8 cellular contexts compared by ENCODE assay signal in genomic region chr11:2151500-2152257, GRCh38. TPM values are rescaled to one million over a fixed set of nuclear protein-coding genes. Genes with fewer than 3 reads are reported as not detected.
A peak's percentile ranks its signal among the peaks of the same experiment; 100 is the strongest.
DNase-seq lines count a peak whose midpoint lies in the region; ATAC-seq lines count a peak whose summit lies in the region.

No MANE protein-coding gene starts in this region.

- CTCF ChIA-PET in activated CD4-positive, alpha-beta T cell treated with anti-CD3 and anti-CD28 coated beads for 36 hours (lab: Charles Lee): interaction anchor here (0.6 to 9.0 kb wide), 57 partner anchors 8 to 518 kb away, joined by 3 to 311 read pairs (median 4); partner anchors contain the start of genes LSP1 and TNNI2

- ATAC-seq in GM21447 (IDR thresholded peaks at IDR 0.05; ENCODE audit: unreplicated experiment) (peak; percentile 61), left colon (peak; percentile 77), HG03457 (IDR thresholded peaks at IDR 0.05; ENCODE audit: unreplicated experiment) (no peak)
- ATAC-seq in activated CD4-positive, alpha-beta T cell treated with anti-CD3 and anti-CD28 coated beads for 36 hours: peak; percentile 71

- intact Hi-C loops in activated CD4-positive, alpha-beta T cell treated with anti-CD3 and anti-CD28 coated beads for 36 hours (cut with DNase I, micrococcal nuclease): loop anchor here (1.0 to 5.0 kb wide), 8 partner anchors 75 to 499 kb away; partner anchors contain the start of gene TNNT3 (in 1 of the 2)
- intact Hi-C loops in left colon (cut with DNase I, micrococcal nuclease): loop anchor here in 1 of 2 donors (10.0 kb wide), 1 partner anchor 317 kb away; the partner anchor contains the start of genes SYT8 and TNNI2

- peaks cover 33% of the 10 kb centered on the region for H3K27me3 Mint-ChIP-seq in activated CD4-positive, alpha-beta T cell treated with anti-CD3 and anti-CD28 coated beads for 36 hours

- peak; percentile 83 for DNase-seq in AG08395 (ENCODE audit: low spot score)
- peak; percentile 58 to 73 for DNase-seq in NCI-H446 (lab: John Stamatoyannopoulos, UW)
- peak; percentile 89 for DNase-seq in activated CD4-positive, alpha-beta T cell treated with anti-CD3 and anti-CD28 coated beads for 36 hours
- peak; percentile 84 for DNase-seq in cerebellum (ENCODE audit: low spot score)
- DNase-seq in left colon: peak; percentile 60 to 84
- peak; percentile 78 for DNase-seq in stimulated activated CD4-positive, alpha-beta T cell treated with anti-CD3 and anti-CD28 coated beads, Interleukin-4, amount 100 ng/mL, for 1 hour

- peaks cover 7% of the 10 kb centered on the region for H3K4me1 Mint-ChIP-seq in activated CD4-positive, alpha-beta T cell treated with anti-CD3 and anti-CD28 coated beads for 36 hours

- no peaks in the 10 kb centered on the region for H3K9me3 Mint-ChIP-seq in activated CD4-positive, alpha-beta T cell treated with anti-CD3 and anti-CD28 coated beads for 36 hours (ENCODE audit: low read depth)

- no peaks in the 10 kb centered on the region for H3K36me3 Mint-ChIP-seq in activated CD4-positive, alpha-beta T cell treated with anti-CD3 and anti-CD28 coated beads for 36 hours (ENCODE audit: low read depth)

- POLR2A ChIA-PET in activated CD4-positive, alpha-beta T cell treated with anti-CD3 and anti-CD28 coated beads for 36 hours (lab: Charles Lee): interaction anchor here (0.5 to 1.3 kb wide), 3 partner anchors 9 to 136 kb away, joined by 3 to 4 read pairs (median 3); no protein-coding TSS in a partner anchor

- H3K27ac Mint-ChIP-seq in activated CD4-positive, alpha-beta T cell treated with anti-CD3 and anti-CD28 coated beads for 36 hours: no peak overlapping the region

- peak overlapping the region; percentile 4 for H3K4me3 Mint-ChIP-seq in activated CD4-positive, alpha-beta T cell treated with anti-CD3 and anti-CD28 coated beads for 36 hours

RNA-seq across cellular contexts. Expression of gene INS, which starts 9.3 kb away (rescaled TPM):
- not detected for total RNA-seq in activated CD4-positive, alpha-beta T cell treated with anti-CD3 and anti-CD28 coated beads for 36 hours
- not detected for total RNA-seq in cerebellum
- 1 to 10 TPM in 1 of 2 donors, not detected in 1; 1.3 TPM for total RNA-seq in left colon

RNA-seq across cellular contexts. Expression of gene IGF2, which starts 12.5 kb away (rescaled TPM):
- 1 to 10 TPM; 8.6 to 9.2 TPM for total RNA-seq in activated CD4-positive, alpha-beta T cell treated with anti-CD3 and anti-CD28 coated beads for 36 hours
- total RNA-seq in cerebellum (65.1 TPM), left colon (10 to 100 TPM in 1 of 2 donors, 1 to 10 TPM in 1; 7.3 to 10.8 TPM)

RNA-seq across cellular contexts. Expression of gene TH, which starts 19.9 kb away (rescaled TPM):
- not detected for total RNA-seq in activated CD4-positive, alpha-beta T cell treated with anti-CD3 and anti-CD28 coated beads for 36 hours
- total RNA-seq in cerebellum (0.54 TPM), left colon (not detected)
